ENCODE assay signal across 22 cellular contexts in the genomic region with DNA sequence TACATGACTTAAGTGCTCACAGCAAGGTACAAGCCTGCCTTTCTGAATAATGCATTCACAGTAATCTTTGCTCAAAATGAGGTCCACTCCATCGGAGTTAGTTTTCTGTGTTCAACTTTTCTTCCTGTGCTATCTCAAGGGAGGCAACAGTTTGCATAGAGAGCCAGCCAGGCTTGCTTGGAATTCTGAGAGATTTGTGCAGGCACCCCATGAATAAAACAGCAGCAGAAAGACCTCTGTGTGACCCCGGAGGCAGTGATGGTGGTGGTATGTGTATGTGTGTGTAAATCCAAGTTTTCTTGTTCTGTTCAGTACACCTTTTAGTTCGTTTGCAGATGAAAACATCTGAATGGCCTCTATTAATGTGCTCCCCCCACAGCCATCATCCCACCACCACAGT.
"Had no signal": no experiment of that assay in that cellular context is flagged by ENCODE, and none has a peak within 500 bp of the region (broad histone marks: within the 10 kb centered on the region; RNA-seq: fewer than 3 reads in every experiment).

No MANE protein-coding gene starts in this region.

- H3K27ac Mint-ChIP-seq: activated CD4-positive, alpha-beta T cell treated with anti-CD3 and anti-CD28 coated beads, Interleukin-2, amount 10 ng/mL, durations not matched to agents 7 days and 5 days; activated CD8-positive, alpha-beta T cell treated with anti-CD3 and anti-CD28 coated beads, Interleukin-2, amount 10 ng/mL, durations not matched to agents 7 days and 5 days; activated T-helper 1 cell treated with anti-CD3 and anti-CD28 coated beads, Interleukin-12 subunit alpha, Interleukin-12 subunit beta, Interleukin-2, Interleukin-4 antibody, amounts not matched to agents 30 ng/mL and 10 ng/mL and 1 ng/mL, durations not matched to agents 14 hours and 24 hours and 36 hours; natural killer cell treated with Interleukin-12 subunit alpha and Interleukin-12 subunit beta and Interleukin-15 and Interleukin-18, amount 100 ng/mL, for 72 hours; stimulated activated effector memory CD8-positive, alpha-beta T cell treated with anti-CD3 and anti-CD28 coated beads, Interleukin-12 subunit alpha, Interleukin-12 subunit beta, amount 100 ng/mL, for 72 hours; stimulated activated naive CD8-positive, alpha-beta T cell treated with anti-CD3 and anti-CD28 coated beads, Interleukin-15, amount 100 ng/mL, for 72 hours had no signal

- H3K4me3 ChIP-seq: breast epithelium, suprapubic skin, transverse colon had no signal

- H3K9me3 ChIP-seq: breast epithelium, suprapubic skin, transverse colon, vagina had no signal

- H3K4me1 ChIP-seq: breast epithelium, suprapubic skin, transverse colon, vagina had no signal

- H3K27me3 Mint-ChIP-seq: activated CD4-positive, alpha-beta T cell treated with anti-CD3 and anti-CD28 coated beads, Interleukin-2, amount 10 ng/mL, durations not matched to agents 7 days and 5 days; natural killer cell treated with Interleukin-12 subunit alpha and Interleukin-12 subunit beta and Interleukin-15 and Interleukin-18, amount 100 ng/mL, for 72 hours; stimulated activated naive CD8-positive, alpha-beta T cell treated with anti-CD3 and anti-CD28 coated beads, Interleukin-15, amount 100 ng/mL, for 72 hours had no signal

- H3K27ac ChIP-seq: breast epithelium, suprapubic skin, vagina, WERI-Rb-1 had no signal

- H3K36me3 ChIP-seq: breast epithelium, suprapubic skin, transverse colon, vagina, WERI-Rb-1 had no signal

- H3K4me3 Mint-ChIP-seq: activated CD4-positive, alpha-beta T cell treated with anti-CD3 and anti-CD28 coated beads, Interleukin-2, amount 10 ng/mL, durations not matched to agents 7 days and 5 days; activated CD8-positive, alpha-beta T cell treated with anti-CD3 and anti-CD28 coated beads, Interleukin-2, amount 10 ng/mL, durations not matched to agents 7 days and 5 days; activated T-helper 1 cell treated with anti-CD3 and anti-CD28 coated beads, Interleukin-12 subunit alpha, Interleukin-12 subunit beta, Interleukin-2, Interleukin-4 antibody, amounts not matched to agents 30 ng/mL and 10 ng/mL and 1 ng/mL, durations not matched to agents 14 hours and 24 hours and 36 hours; natural killer cell treated with Interleukin-12 subunit alpha and Interleukin-12 subunit beta and Interleukin-15 and Interleukin-18, amount 100 ng/mL, for 72 hours; stimulated activated effector memory CD8-positive, alpha-beta T cell treated with anti-CD3 and anti-CD28 coated beads, Interleukin-12 subunit alpha, Interleukin-12 subunit beta, amount 100 ng/mL, for 72 hours; stimulated activated naive CD8-positive, alpha-beta T cell treated with anti-CD3 and anti-CD28 coated beads, Interleukin-15, amount 100 ng/mL, for 72 hours had no signal

- H3K36me3 Mint-ChIP-seq: natural killer cell treated with Interleukin-12 subunit alpha and Interleukin-12 subunit beta and Interleukin-15 and Interleukin-18, amount 100 ng/mL, for 72 hours; stimulated activated effector memory CD8-positive, alpha-beta T cell treated with anti-CD3 and anti-CD28 coated beads, Interleukin-12 subunit alpha, Interleukin-12 subunit beta, amount 100 ng/mL, for 72 hours had no signal

- DNase-seq: activated CD4-positive, alpha-beta T cell treated with anti-CD3 and anti-CD28 coated beads, Interleukin-2, amount 10 ng/mL, durations not matched to agents 7 days and 5 days; activated CD4-positive, CD25-positive, alpha-beta regulatory T cell treated with anti-CD3 and anti-CD28 coated beads, Interleukin-2, amount 50 U/mL, for 72 hours; activated CD8-positive, alpha-beta T cell treated with anti-CD3 and anti-CD28 coated beads, Interleukin-2, amount 10 ng/mL, durations not matched to agents 7 days and 5 days; activated gamma-delta T cell; activated naive CD4-positive, alpha-beta T cell treated with anti-CD3 and anti-CD28 coated beads, Interleukin-2, amount 50 U/mL, for 16 hours; aorta; foreskin melanocyte; hippocampal formation; left ventricle myocardium superior; mammary epithelial cell; right cardiac atrium; stimulated activated CD4-positive, alpha-beta T cell treated with anti-CD3 and anti-CD28 coated beads, Interleukin-1b, Interleukin-23, amount 100 ng/mL, for 48 hours; stimulated activated naive CD8-positive, alpha-beta T cell treated with anti-CD3 and anti-CD28 coated beads, Interleukin-15, amount 100 ng/mL, for 72 hours; transverse colon; WERI-Rb-1 had no signal

- H3K9me3 Mint-ChIP-seq: activated CD4-positive, alpha-beta T cell treated with anti-CD3 and anti-CD28 coated beads, Interleukin-2, amount 10 ng/mL, durations not matched to agents 7 days and 5 days; activated T-helper 1 cell treated with anti-CD3 and anti-CD28 coated beads, Interleukin-12 subunit alpha, Interleukin-12 subunit beta, Interleukin-2, Interleukin-4 antibody, amounts not matched to agents 30 ng/mL and 10 ng/mL and 1 ng/mL, durations not matched to agents 14 hours and 24 hours and 36 hours; stimulated activated effector memory CD8-positive, alpha-beta T cell treated with anti-CD3 and anti-CD28 coated beads, Interleukin-12 subunit alpha, Interleukin-12 subunit beta, amount 100 ng/mL, for 72 hours; stimulated activated naive CD8-positive, alpha-beta T cell treated with anti-CD3 and anti-CD28 coated beads, Interleukin-15, amount 100 ng/mL, for 72 hours had no signal

- ATAC-seq: activated CD8-positive, alpha-beta T cell treated with anti-CD3 and anti-CD28 coated beads, Interleukin-2, amount 10 ng/mL, durations not matched to agents 7 days and 5 days; left ventricle myocardium superior; natural killer cell treated with Interleukin-12 subunit alpha and Interleukin-12 subunit beta and Interleukin-15 and Interleukin-18, amount 100 ng/mL, for 72 hours; right cardiac atrium; SK-N-SH treated with all-trans-retinoic acid at 6 μM for 48 hours; stimulated activated effector memory CD8-positive, alpha-beta T cell treated with anti-CD3 and anti-CD28 coated beads, Interleukin-12 subunit alpha, Interleukin-12 subunit beta, amount 100 ng/mL, for 72 hours; stimulated activated naive CD8-positive, alpha-beta T cell treated with anti-CD3 and anti-CD28 coated beads, Interleukin-15, amount 100 ng/mL, for 72 hours had no signal

- H3K4me1 Mint-ChIP-seq: activated CD4-positive, alpha-beta T cell treated with anti-CD3 and anti-CD28 coated beads, Interleukin-2, amount 10 ng/mL, durations not matched to agents 7 days and 5 days; stimulated activated effector memory CD8-positive, alpha-beta T cell treated with anti-CD3 and anti-CD28 coated beads, Interleukin-12 subunit alpha, Interleukin-12 subunit beta, amount 100 ng/mL, for 72 hours; stimulated activated naive CD8-positive, alpha-beta T cell treated with anti-CD3 and anti-CD28 coated beads, Interleukin-15, amount 100 ng/mL, for 72 hours had no signal

- H3K27me3 ChIP-seq: breast epithelium, suprapubic skin, transverse colon, vagina had no signal
